ENCODE assay signal across 10 cellular contexts in the genomic region with DNA sequence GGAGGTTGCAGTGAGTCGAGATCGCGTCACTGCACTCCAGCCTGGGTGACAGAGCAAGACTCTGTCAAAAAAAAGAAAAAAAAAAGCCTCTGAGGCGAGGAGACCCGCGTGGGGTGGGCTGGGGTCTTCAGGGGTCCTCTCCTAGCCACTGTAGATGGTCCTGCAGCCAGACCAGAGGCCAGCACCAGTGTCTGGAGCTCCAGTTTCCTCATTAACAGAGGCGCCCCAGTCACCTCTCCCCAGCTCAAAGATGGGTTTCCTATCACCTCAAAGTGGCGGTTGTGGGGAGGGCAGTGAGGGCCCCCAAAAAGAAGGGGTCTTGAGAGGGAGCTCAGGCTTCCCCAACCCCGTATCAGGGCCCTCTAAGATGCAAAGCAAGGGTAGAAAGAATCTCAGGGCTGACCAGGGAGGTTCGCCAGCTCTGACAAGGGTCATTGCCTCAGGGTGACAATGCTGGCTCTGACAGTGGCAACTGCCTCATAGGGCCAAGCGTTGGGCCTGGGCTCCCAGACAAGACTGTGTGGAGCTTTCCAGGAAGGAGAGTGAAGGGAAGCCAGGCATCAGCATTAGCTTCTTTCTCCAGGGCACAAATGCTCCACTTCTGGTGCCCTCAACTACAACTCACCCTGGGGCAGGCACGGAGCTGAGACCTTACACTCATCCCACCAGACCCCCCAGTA. TPM values are rescaled to one million over a fixed set of nuclear protein-coding genes. Genes with fewer than 3 reads are reported as not detected.
DNase-seq lines count a peak whose midpoint lies in the region; ATAC-seq and TF ChIP-seq lines count a peak whose summit lies in the region.
"Had no signal": no experiment of that assay in that cellular context is flagged by ENCODE, and none has a peak within 500 bp of the region (broad histone marks: within the 10 kb centered on the region; RNA-seq: fewer than 3 reads in every experiment).

No MANE protein-coding gene starts in this region.

- H3K27ac Mint-ChIP-seq in dendritic cell treated with granulocyte-macrophage colony-stimulating factor and Interleukin-4, amounts not matched to agents 40 ng/mL and 50 ng/mL, for 4 days, result peak overlapping the region; percentile 74
- H3K27ac Mint-ChIP-seq in natural killer cell, result peak overlapping the region; percentile 97 to 98

- peaks cover 9% of the 10 kb centered on the region; the same call in 1 of the 2 replicates for H3K79me2 ChIP-seq in OCI-LY1 (ENCODE audit: insufficient read depth, low read length)

- H3K27me3 Mint-ChIP-seq in dendritic cell treated with granulocyte-macrophage colony-stimulating factor and Interleukin-4, amounts not matched to agents 40 ng/mL and 50 ng/mL, for 4 days, result no peaks in the 10 kb centered on the region
- no peaks in the 10 kb centered on the region for H3K27me3 Mint-ChIP-seq in natural killer cell (ENCODE audit: low read depth in 2 of 2)

- H3K9me2 ChIP-seq in OCI-LY1 (ENCODE audit: low read depth, low read length), result no peaks in the 10 kb centered on the region

- DNase-seq in C1 segment of cervical spinal cord (lab: John Stamatoyannopoulos, UW) (peak in 10 of 14 donors; percentile 28 to 84 (median 52)), natural killer cell (no peak), NCI-H69 (lab: John Stamatoyannopoulos, UW) (no peak), HuH-7 (ENCODE audit: low spot score) (no peak)
- DNase-seq: transverse colon had no signal

- peak overlapping the region; percentile 94 for H3K27ac ChIP-seq in OCI-LY1 (ENCODE audit: low read depth, low read length, poor library complexity, severe bottlenecking)

- H3K4me2 ChIP-seq in OCI-LY1 (ENCODE audit: low read length), result peak overlapping the region; percentile 4; the same call in 1 of the 2 replicates

- H3K9ac ChIP-seq in OCI-LY1 (ENCODE audit: low read length), result no peak overlapping the region

- peaks cover 37% of the 10 kb centered on the region for H3K4me1 ChIP-seq in OCI-LY1 (ENCODE audit: insufficient read depth, low read length, severe bottlenecking)

- ATAC-seq in natural killer cell (peak in 1 of 3 donors; percentile 1), GM21526 (IDR thresholded peaks at IDR 0.05; ENCODE audit: low FRiP score, unreplicated experiment) (no peak), GM21576 (IDR thresholded peaks at IDR 0.05; ENCODE audit: unreplicated experiment) (no peak)

- intact Hi-C loops in dendritic cell treated with granulocyte-macrophage colony-stimulating factor and Interleukin-4, amounts not matched to agents 40 ng/mL and 50 ng/mL, for 4 days (cut with micrococcal nuclease), result no loop called here
- intact Hi-C loops in natural killer cell (cut with micrococcal nuclease), result loop anchor here (5.0 kb wide), 1 partner anchor 41 kb away; no protein-coding TSS in a partner anchor

- TF ChIP-seq CTCF in OCI-LY1 (IDR thresholded peaks at IDR 0.05; ENCODE audit: low read length) (no peak), natural killer cell (IDR thresholded peaks at IDR 0.05) (no peak)

- H2AFZ ChIP-seq in OCI-LY1 (ENCODE audit: low read length), result no peak overlapping the region

- no peaks in the 10 kb centered on the region for H3K9me3 ChIP-seq in OCI-LY1 (ENCODE audit: low read length)
- H3K9me3 ChIP-seq: transverse colon had no signal

- peak overlapping the region; percentile 11 for H3K4me3 Mint-ChIP-seq in dendritic cell treated with granulocyte-macrophage colony-stimulating factor and Interleukin-4, amounts not matched to agents 40 ng/mL and 50 ng/mL, for 4 days
- H3K4me3 Mint-ChIP-seq in natural killer cell, result peak overlapping the region; percentile 90

- peaks cover 96% of the 10 kb centered on the region for H3K4me1 Mint-ChIP-seq in dendritic cell treated with granulocyte-macrophage colony-stimulating factor and Interleukin-4, amounts not matched to agents 40 ng/mL and 50 ng/mL, for 4 days (ENCODE audit: low read depth)
- peaks cover 96 to 99% of the 10 kb centered on the region in 2 donors for H3K4me1 Mint-ChIP-seq in natural killer cell

- H3F3A ChIP-seq in OCI-LY1 (ENCODE audit: insufficient read depth, low read length), result 0 out of 2 replicates have a peak, but pooled peaks cover 6% of the 10 kb centered on the region

- H3K36me3 Mint-ChIP-seq in dendritic cell treated with granulocyte-macrophage colony-stimulating factor and Interleukin-4, amounts not matched to agents 40 ng/mL and 50 ng/mL, for 4 days (ENCODE audit: low read depth), result peaks cover 68% of the 10 kb centered on the region
- H3K36me3 Mint-ChIP-seq in natural killer cell, result no peaks in the 10 kb centered on the region

- H3K9me3 Mint-ChIP-seq in dendritic cell treated with granulocyte-macrophage colony-stimulating factor and Interleukin-4, amounts not matched to agents 40 ng/mL and 50 ng/mL, for 4 days, result no peaks in the 10 kb centered on the region
- no peaks in the 10 kb centered on the region for H3K9me3 Mint-ChIP-seq in natural killer cell

- H3K27me3 ChIP-seq in OCI-LY1 (ENCODE audit: insufficient read depth, low read length), result no peaks in the 10 kb centered on the region
- H3K27me3 ChIP-seq: transverse colon had no signal

- no peaks in the 10 kb centered on the region for H3K36me3 ChIP-seq in OCI-LY1 (ENCODE audit: insufficient read depth, low read length)
- H3K36me3 ChIP-seq: transverse colon had no signal

- no peak overlapping the region for H3K4me3 ChIP-seq in OCI-LY1 (ENCODE audit: low read depth, low read length, poor library complexity, severe bottlenecking)
- H3K4me3 ChIP-seq: lung, transverse colon had no signal

- no peaks in the 10 kb centered on the region for H4K20me1 ChIP-seq in OCI-LY1 (ENCODE audit: insufficient read depth, low read length)

RNA-seq across cellular contexts. Expression of gene STK10, which starts 15.0 kb away (rescaled TPM):
- total RNA-seq in natural killer cell, result 100 to 1,000 TPM; 705 to 879 (median 783) TPM

RNA-seq across cellular contexts. Expression of gene EFCAB9, which starts 20.9 kb away (rescaled TPM):
- total RNA-seq in natural killer cell, result not detected
- total RNA-seq: lung, transverse colon had no signal

Comparison
In these comparisons a context has a peak if more than half of its experiments do, and no peak if none do; other contexts are left out.
1. DNase-seq: peak in C1 segment of cervical spinal cord (10 of 14); none in natural killer cell (single experiment), NCI-H69 (single experiment) and HuH-7 (single experiment).